18 cellular contexts compared by ENCODE assay signal in the genomic region with DNA sequence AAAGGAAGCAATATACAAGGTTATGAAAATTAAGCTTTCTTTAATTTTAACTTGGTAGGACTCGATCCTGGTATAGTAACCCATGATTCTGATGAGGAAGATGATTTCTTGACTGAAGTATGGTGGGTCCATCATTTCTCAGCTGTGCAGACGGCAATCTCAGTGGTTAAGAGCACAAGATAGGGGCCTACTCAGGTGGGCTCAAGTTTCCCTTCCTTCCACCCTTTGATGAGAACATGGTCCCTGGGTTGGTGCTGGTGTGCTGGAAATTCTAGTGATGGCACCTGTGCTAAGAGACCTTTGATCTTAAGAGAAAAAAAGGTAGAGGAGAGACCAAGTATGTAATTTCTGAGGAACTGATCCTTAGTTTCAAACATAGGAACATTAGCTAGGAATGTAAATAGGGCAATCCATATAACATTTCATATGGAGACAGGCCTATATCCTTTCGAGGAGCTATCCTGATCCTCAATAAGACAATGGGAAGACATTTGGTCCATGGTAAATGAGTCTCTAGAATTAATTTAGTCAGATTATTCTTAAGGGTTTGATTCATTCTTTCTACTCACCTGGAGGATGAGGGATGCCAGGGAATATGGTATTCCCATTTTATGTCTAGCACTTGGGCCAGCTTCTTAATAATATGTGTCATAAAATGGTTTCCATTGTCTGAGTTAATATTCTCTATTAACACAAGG.
DNase-seq lines count a peak whose midpoint lies in the region; FAIRE-seq and TF ChIP-seq lines count a peak whose summit lies in the region.
"Had no signal": no experiment of that assay in that cellular context is flagged by ENCODE, and none has a peak within 500 bp of the region (broad histone marks: within the 10 kb centered on the region; RNA-seq: fewer than 3 reads in every experiment).

No MANE protein-coding gene starts in this region.

- no peaks in the 10 kb centered on the region for H3K27me3 Mint-ChIP-seq in astrocyte (ENCODE audit: low read depth, unreplicated experiment)
- no peaks in the 10 kb centered on the region for H3K27me3 Mint-ChIP-seq in neural progenitor cell (ENCODE audit: insufficient read depth, low read depth)

- H3K9ac ChIP-seq in astrocyte (ENCODE audit: low read length): no peak overlapping the region
- H3K9ac ChIP-seq in neural progenitor cell: no peak overlapping the region
- H3K9ac ChIP-seq: BLaER1 had no signal

- no peak for DNase-seq in astrocyte (ENCODE audit: low read depth)
- no peak for DNase-seq in hepatocyte (ENCODE audit: low spot score)
- DNase-seq in neural progenitor cell (ENCODE audit: low spot score): no peak
- no peak for DNase-seq in Peyer's patch
- no peak for DNase-seq in AG08395 (ENCODE audit: low spot score)
- no peak for DNase-seq in NCI-H1436 (lab: John Stamatoyannopoulos, UW)
- no peak for DNase-seq in 8988T
- DNase-seq: AML-193; Caco-2; CD8-positive, alpha-beta memory T cell; DND-41; GDM1; HCEC 1CT; HFFc6 had no signal

- H3K4me2 ChIP-seq in astrocyte (ENCODE audit: low read length): no peak overlapping the region
- peak overlapping the region; percentile 58 for H3K4me2 ChIP-seq in hepatocyte
- no peak overlapping the region for H3K4me2 ChIP-seq in neural progenitor cell
- H3K4me2 ChIP-seq: BLaER1, GM23338 had no signal

- H3K79me2 ChIP-seq in astrocyte (ENCODE audit: insufficient read depth, low read length) (no peaks in the 10 kb centered on the region), hepatocyte (peaks cover 66% of the 10 kb centered on the region), neural progenitor cell (ENCODE audit: low read depth) (peaks cover 83% of the 10 kb centered on the region)

- H3K27me3 ChIP-seq in astrocyte (ENCODE audit: insufficient read depth, low read length): no peaks in the 10 kb centered on the region
- H3K27me3 ChIP-seq in hepatocyte: no peaks in the 10 kb centered on the region
- no peaks in the 10 kb centered on the region for H3K27me3 ChIP-seq in neural progenitor cell
- H3K27me3 ChIP-seq in Peyer's patch: no peaks in the 10 kb centered on the region
- H3K27me3 ChIP-seq: BLaER1 had no signal

- H3K4me3 Mint-ChIP-seq in astrocyte (ENCODE audit: unreplicated experiment) (peak overlapping the region; percentile 87), neural progenitor cell (no peak overlapping the region)
- H3K4me3 Mint-ChIP-seq: CD8-positive, alpha-beta memory T cell; GM23338; HFFc6 had no signal

- H3F3A ChIP-seq in neural progenitor cell (ENCODE audit: low read depth): no peaks in the 10 kb centered on the region

- no peaks in the 10 kb centered on the region for H3K36me3 ChIP-seq in astrocyte (ENCODE audit: insufficient read depth, low read length)
- no peaks in the 10 kb centered on the region for H3K36me3 ChIP-seq in hepatocyte (replicated peaks; ENCODE audit: insufficient read depth, low read depth)
- no peaks in the 10 kb centered on the region for H3K36me3 ChIP-seq in neural progenitor cell
- no peaks in the 10 kb centered on the region for H3K36me3 ChIP-seq in Peyer's patch
- H3K36me3 ChIP-seq: BLaER1 had no signal

- H2AFZ ChIP-seq in astrocyte (ENCODE audit: low read depth, low read length): no peak overlapping the region
- no peak overlapping the region for H2AFZ ChIP-seq in hepatocyte
- no peak overlapping the region for H2AFZ ChIP-seq in neural progenitor cell (replicated peaks)
- H2AFZ ChIP-seq: GM23338 had no signal

- no peaks in the 10 kb centered on the region for H4K20me1 ChIP-seq in astrocyte (ENCODE audit: insufficient read depth, low read length)
- peaks cover 16% of the 10 kb centered on the region for H4K20me1 ChIP-seq in hepatocyte (ENCODE audit: insufficient read depth, poor library complexity, severe bottlenecking)
- no peaks in the 10 kb centered on the region for H4K20me1 ChIP-seq in neural progenitor cell (ENCODE audit: low read depth)
- H4K20me1 ChIP-seq: BLaER1 had no signal

- TF ChIP-seq CTCF in astrocyte (IDR thresholded peaks at IDR 0.05; ENCODE audit: insufficient read depth, low read depth, low read length): no peak
- no peak for TF ChIP-seq CTCF in hepatocyte (IDR thresholded peaks at IDR 0.05; ENCODE audit: poor library complexity)
- no peak for TF ChIP-seq CTCF in neural progenitor cell (IDR thresholded peaks at IDR 0.05)
- no peak for TF ChIP-seq CTCF in Peyer's patch (IDR thresholded peaks at IDR 0.05)

- TF ChIP-seq POLR2A in Peyer's patch (IDR thresholded peaks at IDR 0.05): no peak

- H3K4me3 ChIP-seq in astrocyte (ENCODE audit: insufficient read depth, low read depth, low read length) (no peak overlapping the region), hepatocyte (peak overlapping the region; percentile 44), neural progenitor cell (peak overlapping the region; percentile 47), Peyer's patch (no peak overlapping the region)
- H3K4me3 ChIP-seq: BLaER1, GM23338 had no signal

- H3K27ac ChIP-seq in astrocyte (ENCODE audit: low read depth, low read length) (no peak overlapping the region), hepatocyte (peak overlapping the region; percentile 93), neural progenitor cell (no peak overlapping the region), Peyer's patch (no peak overlapping the region)
- H3K27ac ChIP-seq: BLaER1, HL-60 had no signal

- H3K4me1 Mint-ChIP-seq in astrocyte (ENCODE audit: low read depth, unreplicated experiment): peaks cover 9% of the 10 kb centered on the region
- H3K4me1 Mint-ChIP-seq in neural progenitor cell: no peaks in the 10 kb centered on the region
- H3K4me1 Mint-ChIP-seq: CD8-positive, alpha-beta memory T cell; GM23338 had no signal

- H3K36me3 Mint-ChIP-seq in astrocyte (ENCODE audit: low read depth, unreplicated experiment): peaks cover 35% of the 10 kb centered on the region
- H3K36me3 Mint-ChIP-seq in neural progenitor cell: no peaks in the 10 kb centered on the region
- H3K36me3 Mint-ChIP-seq: CD8-positive, alpha-beta memory T cell had no signal

- H3K9me3 Mint-ChIP-seq in astrocyte (ENCODE audit: unreplicated experiment) (peaks cover 39% of the 10 kb centered on the region), neural progenitor cell (peaks cover 27% of the 10 kb centered on the region)

- H3K4me1 ChIP-seq in astrocyte (ENCODE audit: insufficient read depth, low read length) (no peaks in the 10 kb centered on the region), hepatocyte (ENCODE audit: insufficient read depth) (no peaks in the 10 kb centered on the region), neural progenitor cell (no peaks in the 10 kb centered on the region), Peyer's patch (no peaks in the 10 kb centered on the region)
- H3K4me1 ChIP-seq: BLaER1, Caco-2 had no signal

- H3K27ac Mint-ChIP-seq in astrocyte (ENCODE audit: unreplicated experiment): peak overlapping the region; percentile 90
- H3K27ac Mint-ChIP-seq in neural progenitor cell: no peak overlapping the region
- H3K27ac Mint-ChIP-seq: CD8-positive, alpha-beta memory T cell; GM23338; HFFc6 had no signal

- 72% methylated on average over 3 of the region's 3 CpGs for WGBS in hepatocyte (ENCODE audit: low lambda C conversion rate, missing lambda C conversion rate)

- FAIRE-seq in astrocyte (lab: Jason Lieb, UNC): no peak
- FAIRE-seq: GM12892 had no signal

- H3K9me2 ChIP-seq in hepatocyte (replicated peaks; ENCODE audit: insufficient read depth): no peaks in the 10 kb centered on the region

- H3K9me3 ChIP-seq in astrocyte (ENCODE audit: insufficient read depth, low read depth, low read length) (peaks cover 13% of the 10 kb centered on the region), hepatocyte (ENCODE audit: low read depth) (no peaks in the 10 kb centered on the region), neural progenitor cell (ENCODE audit: low read depth) (no peaks in the 10 kb centered on the region), Peyer's patch (no peaks in the 10 kb centered on the region)

Comparison
In these comparisons a context has a peak if more than half of its experiments do, and no peak if none do; other contexts are left out.
1. H3K4me3 ChIP-seq: peak in hepatocyte (single experiment) and neural progenitor cell (single experiment); none in astrocyte (single experiment) and Peyer's patch (0 of 4).